ENCODE assay signal across 8 cellular contexts in genomic region chr12:53659011-53659551, GRCh38. TPM values are rescaled to one million over a fixed set of nuclear protein-coding genes. Genes with fewer than 3 reads are reported as not detected.
DNase-seq lines count a peak whose midpoint lies in the region; ATAC-seq lines count a peak whose summit lies in the region.

No MANE protein-coding gene starts in this region.

- ATAC-seq in aorta (ENCODE audit: low FRiP score) (peak; percentile 94), GM19351 (IDR thresholded peaks at IDR 0.05; ENCODE audit: unreplicated experiment) (no peak)
- no peak for ATAC-seq in activated T-cell treated with anti-CD3 and anti-CD28 coated beads, Interleukin-2, amount 50 U/mL, for 4 hours

- H3K9me3 Mint-ChIP-seq in activated T-cell treated with anti-CD3 and anti-CD28 coated beads, Interleukin-2, amount 50 U/mL, for 4 hours, result no peaks in the 10 kb centered on the region

- H3K4me1 Mint-ChIP-seq in activated T-cell treated with anti-CD3 and anti-CD28 coated beads, Interleukin-2, amount 50 U/mL, for 4 hours (ENCODE audit: low read depth), result no peaks in the 10 kb centered on the region

- intact Hi-C loops in aorta (cut with DNase I), result loop anchor here in 1 of 2 donors (5.0 kb wide), 1 partner anchor 97 kb away; no protein-coding TSS in a partner anchor

- peaks cover 8% of the 10 kb centered on the region for H3K36me3 Mint-ChIP-seq in activated T-cell treated with anti-CD3 and anti-CD28 coated beads, Interleukin-2, amount 50 U/mL, for 4 hours (ENCODE audit: insufficient read depth)

- 3 to 4% methylated on average over 3 of the region's 3 CpGs for WGBS in aorta, 2 donors

- peak overlapping the region; percentile 36 for H3K9ac ChIP-seq in endocrine pancreas (ENCODE audit: control insufficient read depth, insufficient read depth, low read length)

- no peaks in the 10 kb centered on the region for H3K27me3 Mint-ChIP-seq in activated T-cell treated with anti-CD3 and anti-CD28 coated beads, Interleukin-2, amount 50 U/mL, for 4 hours (ENCODE audit: low read depth)

- H3K4me1 ChIP-seq in endocrine pancreas (ENCODE audit: control insufficient read depth, insufficient read depth, low read length) (peaks cover 7% of the 10 kb centered on the region), aorta (ENCODE audit: control insufficient read depth in 1 of 2, insufficient read depth in 2 of 2, low read length in 2 of 2) (peaks cover 2 to 3% of the 10 kb centered on the region in 2 donors)

- H3K36me3 ChIP-seq in endocrine pancreas (ENCODE audit: control insufficient read depth, insufficient read depth, low read length) (peaks cover 4% of the 10 kb centered on the region), aorta (ENCODE audit: control insufficient read depth in 1 of 2, insufficient read depth in 2 of 2, low read length in 1 of 2) (no peaks in the 10 kb centered on the region)

- H3K9me3 ChIP-seq in endocrine pancreas (ENCODE audit: control insufficient read depth, low read length) (no peaks in the 10 kb centered on the region), aorta (ENCODE audit: control insufficient read depth, low read length) (no peaks in the 10 kb centered on the region)

- peak overlapping the region; percentile 99 to 100 for H3K27ac ChIP-seq in aorta (ENCODE audit: low read depth in 1 of 2, low read length in 2 of 2)

- H3K27me3 ChIP-seq in endocrine pancreas (ENCODE audit: control insufficient read depth, insufficient read depth, low read length) (no peaks in the 10 kb centered on the region), aorta (ENCODE audit: control insufficient read depth in 1 of 2, insufficient read depth in 2 of 2, low read length in 1 of 2) (no peaks in the 10 kb centered on the region)

- H3K4me3 Mint-ChIP-seq in activated T-cell treated with anti-CD3 and anti-CD28 coated beads, Interleukin-2, amount 50 U/mL, for 4 hours, result no peak overlapping the region

- DNase-seq in COR-L47 (lab: John Stamatoyannopoulos, UW) (peak; percentile 88), NCI-H2196 treated with DMSO at 0.1 percent for 48 hours (lab: John Stamatoyannopoulos, UW; ENCODE audit: unreplicated experiment) (peak; percentile 69), midbrain (lab: John Stamatoyannopoulos, UW) (peak; percentile 93), aorta (peak in 1 of 2 donors; percentile 63)
- no peak for DNase-seq in activated T-cell treated with anti-CD3 and anti-CD28 coated beads, Interleukin-2, amount 50 U/mL, for 4 hours
- no peak for DNase-seq in stimulated activated CD4-positive, alpha-beta T cell treated with anti-CD3 and anti-CD28 coated beads, Interleukin-1b, Interleukin-23, amount 100 ng/mL, for 48 hours

- H3K4me3 ChIP-seq in endocrine pancreas (ENCODE audit: control insufficient read depth, insufficient read depth, low read length) (peak overlapping the region; percentile 57), aorta (ENCODE audit: low read length in 2 of 2) (no peak overlapping the region)

RNA-seq across cellular contexts. Expression of gene ATP5MC2, which starts 16.8 kb away (rescaled TPM):
- total RNA-seq in aorta, result 100 to 1,000 TPM; 152 to 183 TPM
- polyA plus RNA-seq in aorta, result 100 to 1,000 TPM; 389 to 390 TPM
- 100 to 1,000 TPM; 338 to 364 (median 342) TPM for total RNA-seq in activated T-cell treated with anti-CD3 and anti-CD28 coated beads, Interleukin-2, amount 50 U/mL, for 4 hours

RNA-seq across cellular contexts. Expression of gene ATF7, which starts 32.9 kb away (rescaled TPM):
- total RNA-seq in aorta, result 10 to 100 TPM; 68.4 to 73.5 TPM
- 10 to 100 TPM; 25.7 to 29.5 TPM for polyA plus RNA-seq in aorta
- 10 to 100 TPM; 19.2 to 23.2 (median 20.9) TPM for total RNA-seq in activated T-cell treated with anti-CD3 and anti-CD28 coated beads, Interleukin-2, amount 50 U/mL, for 4 hours

Comparison
In these comparisons a context has a peak if more than half of its experiments do, and no peak if none do; other contexts are left out.
1. DNase-seq: peak in COR-L47 (single experiment), NCI-H2196 treated with DMSO at 0.1 percent for 48 hours (single experiment) and midbrain (single experiment); none in activated T-cell treated with anti-CD3 and anti-CD28 coated beads, Interleukin-2, amount 50 U/mL, for 4 hours (single experiment) and stimulated activated CD4-positive, alpha-beta T cell treated with anti-CD3 and anti-CD28 coated beads, Interleukin-1b, Interleukin-23, amount 100 ng/mL, for 48 hours (single experiment).